In genomic region chr3:133138017-133138416, GRCh38 we compare ENCODE assay signal across 15 cellular contexts.
A peak's percentile ranks its signal among the peaks of the same experiment; 100 is the strongest.
DNase-seq lines count a peak whose midpoint lies in the region; ATAC-seq and TF ChIP-seq lines count a peak whose summit lies in the region.
"Had no signal": no experiment of that assay in that cellular context is flagged by ENCODE, and none has a peak within 500 bp of the region (broad histone marks: within the 10 kb centered on the region; RNA-seq: fewer than 3 reads in every experiment).

No MANE protein-coding gene starts in this region.

- H3K9me3 ChIP-seq in right cardiac atrium (ENCODE audit: control insufficient read depth, low read length) (no peaks in the 10 kb centered on the region), Peyer's patch (no peaks in the 10 kb centered on the region)

- H3K27ac ChIP-seq in right cardiac atrium (ENCODE audit: low read length) = no peak overlapping the region
- no peak overlapping the region for H3K27ac ChIP-seq in Peyer's patch

- ATAC-seq in GM19328 (IDR thresholded peaks at IDR 0.05; ENCODE audit: unreplicated experiment) = peak; percentile 71
- peak; percentile 84 for ATAC-seq in HG02642 (IDR thresholded peaks at IDR 0.05; ENCODE audit: poor library complexity, unreplicated experiment)
- ATAC-seq in HG03378 (IDR thresholded peaks at IDR 0.05; ENCODE audit: unreplicated experiment) = peak; percentile 90
- ATAC-seq in right cardiac atrium = no peak

- H3K4me3 ChIP-seq in GM12865 (ENCODE audit: low read depth, low read length) (no peak overlapping the region), right cardiac atrium (ENCODE audit: low read length) (no peak overlapping the region), Peyer's patch (no peak overlapping the region)

- TF ChIP-seq CTCF in GM12865 (IDR thresholded peaks at IDR 0.05; ENCODE audit: insufficient read depth, low read depth, low read length, missing control alignments) (no peak), Peyer's patch (IDR thresholded peaks at IDR 0.05) (no peak)

- H3K4me1 ChIP-seq in right cardiac atrium (ENCODE audit: control insufficient read depth, insufficient read depth, low read length) (no peaks in the 10 kb centered on the region), Peyer's patch (no peaks in the 10 kb centered on the region)

- intact Hi-C loops in right cardiac atrium (cut with DNase I) = no loop called here

- DNase-seq in GM12865 (ENCODE audit: low read depth) = peak; percentile 72
- DNase-seq in nucleus accumbens (lab: John Stamatoyannopoulos, UW) = no peak
- no peak for DNase-seq in activated CD4-positive, alpha-beta T cell treated with anti-CD3 and anti-CD28 coated beads for 4 hours
- DNase-seq in right cardiac atrium = no peak
- no peak for DNase-seq in Peyer's patch
- DNase-seq: DMS53, GOT3, immature natural killer cell, KG1, naive B cell, NCI-H2227 treated with DMSO at 0.1 percent for 48 hours, Right ventricle myocardium superior had no signal

- H3K36me3 ChIP-seq in Peyer's patch = no peaks in the 10 kb centered on the region

- WGBS in right cardiac atrium = 80% methylated on average over 1 of the region's 1 CpG

- no peak for TF ChIP-seq POLR2A in Peyer's patch (IDR thresholded peaks at IDR 0.05)

- H3K27me3 ChIP-seq in right cardiac atrium (ENCODE audit: control insufficient read depth, insufficient read depth) = no peaks in the 10 kb centered on the region
- H3K27me3 ChIP-seq in Peyer's patch = no peaks in the 10 kb centered on the region

Comparison
In these comparisons a context has a peak if more than half of its experiments do, and no peak if none do; other contexts are left out.
1. ATAC-seq: peak in GM19328 (single experiment), HG02642 (single experiment) and HG03378 (single experiment); none in right cardiac atrium (0 of 2).